Comparison of ENCODE assay signal across 26 cellular contexts in genomic region chr4:39893693-39894072, GRCh38.
"Had no signal": no experiment of that assay in that cellular context is flagged by ENCODE, and none has a peak within 500 bp of the region (broad histone marks: within the 10 kb centered on the region; RNA-seq: fewer than 3 reads in every experiment).

No MANE protein-coding gene starts in this region.

- H3K4me1 ChIP-seq: colonic mucosa, esophagus squamous epithelium, heart right ventricle, left lung, psoas muscle, sigmoid colon, suprapubic skin, transverse colon, upper lobe of right lung, uterus had no signal

- H3K9me3 ChIP-seq: colonic mucosa, esophagus squamous epithelium, heart right ventricle, left lung, ovary, psoas muscle, sigmoid colon, suprapubic skin, transverse colon, upper lobe of right lung, uterus had no signal

- H3K4me1 Mint-ChIP-seq: stimulated activated naive CD8-positive, alpha-beta T cell treated with anti-CD3 and anti-CD28 coated beads, Interleukin-15, amount 100 ng/mL, for 72 hours had no signal

- H3K9me3 Mint-ChIP-seq: naive thymus-derived CD8-positive, alpha-beta T cell; stimulated activated naive CD8-positive, alpha-beta T cell treated with anti-CD3 and anti-CD28 coated beads, Interleukin-15, amount 100 ng/mL, for 72 hours had no signal

- DNase-seq: colonic mucosa; dermis blood vessel endothelial cell; effector memory CD4-positive, alpha-beta T cell; esophagus squamous epithelium; foreskin melanocyte; glutamatergic neuron; heart right ventricle; hippocampal formation; left cardiac atrium; left lung; mesendoderm; midbrain; naive thymus-derived CD8-positive, alpha-beta T cell; occipital lobe; ovary; posterior cingulate gyrus; psoas muscle; right cardiac atrium; sigmoid colon; stimulated activated CD4-positive, alpha-beta T cell treated with anti-CD3 and anti-CD28 coated beads, Interleukin-4, amount 100 ng/mL, for 4 hours; stimulated activated naive CD4-positive, alpha-beta T cell; stimulated activated naive CD8-positive, alpha-beta T cell treated with anti-CD3 and anti-CD28 coated beads, Interleukin-15, amount 100 ng/mL, for 72 hours; transverse colon; upper lobe of right lung; uterus had no signal

- H3K4me3 ChIP-seq: colonic mucosa, esophagus squamous epithelium, heart right ventricle, left lung, ovary, psoas muscle, sigmoid colon, suprapubic skin, transverse colon, upper lobe of right lung, uterus had no signal

- H3K27ac Mint-ChIP-seq: stimulated activated naive CD8-positive, alpha-beta T cell treated with anti-CD3 and anti-CD28 coated beads, Interleukin-15, amount 100 ng/mL, for 72 hours had no signal

- ATAC-seq: heart right ventricle; left cardiac atrium; left lung; naive thymus-derived CD8-positive, alpha-beta T cell; psoas muscle; right cardiac atrium; stimulated activated naive CD8-positive, alpha-beta T cell treated with anti-CD3 and anti-CD28 coated beads, Interleukin-15, amount 100 ng/mL, for 72 hours; upper lobe of right lung had no signal

- H3K27me3 ChIP-seq: colonic mucosa, esophagus squamous epithelium, heart right ventricle, left lung, ovary, sigmoid colon, suprapubic skin, transverse colon, upper lobe of right lung, uterus had no signal

- H3K36me3 ChIP-seq: ovary, uterus had no signal

- H3K27me3 Mint-ChIP-seq: naive thymus-derived CD8-positive, alpha-beta T cell; stimulated activated naive CD8-positive, alpha-beta T cell treated with anti-CD3 and anti-CD28 coated beads, Interleukin-15, amount 100 ng/mL, for 72 hours had no signal

- H3K27ac ChIP-seq: colonic mucosa, esophagus squamous epithelium, heart right ventricle, left lung, ovary, psoas muscle, sigmoid colon, suprapubic skin, transverse colon, upper lobe of right lung, uterus had no signal

- H3K4me3 Mint-ChIP-seq: naive thymus-derived CD8-positive, alpha-beta T cell; stimulated activated naive CD8-positive, alpha-beta T cell treated with anti-CD3 and anti-CD28 coated beads, Interleukin-15, amount 100 ng/mL, for 72 hours had no signal
